Comparison of ENCODE assay signal across 2 cellular contexts in the genomic region with DNA sequence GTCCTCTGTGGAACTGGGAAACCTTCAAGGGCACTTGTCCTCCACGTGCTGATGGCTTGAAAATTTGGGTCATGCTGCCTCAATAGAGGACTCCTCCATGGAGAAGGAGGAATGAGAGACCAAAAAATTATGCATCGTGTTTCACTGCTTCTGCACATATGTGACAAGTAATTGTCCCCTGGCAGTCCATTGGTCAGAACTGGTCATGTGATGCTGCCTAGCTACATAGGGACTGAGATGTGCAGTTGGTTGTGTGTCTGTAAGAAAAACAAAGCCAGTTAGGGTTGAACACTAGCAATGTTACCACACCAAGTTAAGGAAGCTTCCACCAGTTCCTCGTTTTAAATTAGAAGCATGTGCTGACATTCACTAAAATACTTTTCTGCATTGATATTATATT.
TF ChIP-seq lines count a peak whose summit lies in the region.

No MANE protein-coding gene starts in this region.

TF ChIP-seq in Ishikawa, 13 proteins besides CTCF, POLR2A, EP300 and RAD21:
- TF ChIP-seq, protein P1, sequence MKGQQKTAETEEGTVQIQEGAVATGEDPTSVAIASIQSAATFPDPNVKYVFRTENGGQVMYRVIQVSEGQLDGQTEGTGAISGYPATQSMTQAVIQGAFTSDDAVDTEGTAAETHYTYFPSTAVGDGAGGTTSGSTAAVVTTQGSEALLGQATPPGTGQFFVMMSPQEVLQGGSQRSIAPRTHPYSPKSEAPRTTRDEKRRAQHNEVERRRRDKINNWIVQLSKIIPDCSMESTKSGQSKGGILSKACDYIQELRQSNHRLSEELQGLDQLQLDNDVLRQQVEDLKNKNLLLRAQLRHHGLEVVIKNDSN (IDR thresholded peaks at IDR 0.05) = peak; percentile 70
- TF ChIP-seq EGR1 (IDR thresholded peaks at IDR 0.05) = no peak

TF ChIP-seq in H1, 55 proteins besides CTCF, POLR2A, EP300 and RAD21:
- TF ChIP-seq, protein P2, sequence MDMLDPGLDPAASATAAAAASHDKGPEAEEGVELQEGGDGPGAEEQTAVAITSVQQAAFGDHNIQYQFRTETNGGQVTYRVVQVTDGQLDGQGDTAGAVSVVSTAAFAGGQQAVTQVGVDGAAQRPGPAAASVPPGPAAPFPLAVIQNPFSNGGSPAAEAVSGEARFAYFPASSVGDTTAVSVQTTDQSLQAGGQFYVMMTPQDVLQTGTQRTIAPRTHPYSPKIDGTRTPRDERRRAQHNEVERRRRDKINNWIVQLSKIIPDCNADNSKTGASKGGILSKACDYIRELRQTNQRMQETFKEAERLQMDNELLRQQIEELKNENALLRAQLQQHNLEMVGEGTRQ (IDR thresholded peaks at IDR 0.05; ENCODE audit: low read length) = 0 out of 2 replicates have a peak, but pooled peaks have one; percentile 11
- no peak for TF ChIP-seq BRCA1 (IDR thresholded peaks at IDR 0.05; ENCODE audit: low read depth, low read length)
